ENCODE assay signal across 3 cellular contexts in genomic region chr3:132444333-132444732, GRCh38.
TF ChIP-seq lines count a peak whose summit lies in the region.

No MANE protein-coding gene starts in this region.

TF ChIP-seq in IMR-90, 13 proteins besides CTCF, POLR2A, EP300 and RAD21:
- TF ChIP-seq NFE2L2 (IDR thresholded peaks at IDR 0.05; ENCODE audit: low read depth, low read length) (no peak), CHD1 (IDR thresholded peaks at IDR 0.05; ENCODE audit: low read depth, low read length) (no peak), USF2 (IDR thresholded peaks at IDR 0.05; ENCODE audit: low read depth, low read length) (no peak), CEBPB (IDR thresholded peaks at IDR 0.05; ENCODE audit: low read depth, low read length) (no peak), ELK1 (IDR thresholded peaks at IDR 0.05; ENCODE audit: borderline replicate concordance, low read depth, low read length) (no peak), RFX5 (IDR thresholded peaks at IDR 0.05; ENCODE audit: low read depth, low read length) (no peak), MAZ (IDR thresholded peaks at IDR 0.05; ENCODE audit: borderline replicate concordance, low read depth, low read length) (no peak), SMC3 (IDR thresholded peaks at IDR 0.05; ENCODE audit: low read depth, low read length) (no peak), MAFK (IDR thresholded peaks at IDR 0.05; ENCODE audit: low read depth, low read length) (no peak), MXI1 (IDR thresholded peaks at IDR 0.05; ENCODE audit: borderline replicate concordance, low read depth, low read length) (no peak)

TF ChIP-seq in K562, 482 proteins besides CTCF, POLR2A, EP300 and RAD21 (continues in another document):
- TF ChIP-seq ERF (CRISPR knock-in tag; IDR thresholded peaks at IDR 0.05) = no peak
- TF ChIP-seq ZNF584 (CRISPR knock-in tag; IDR thresholded peaks at IDR 0.05; ENCODE audit: low read depth) = no peak
- TF ChIP-seq ZNF277 (CRISPR knock-in tag; IDR thresholded peaks at IDR 0.05; ENCODE audit: borderline replicate concordance) = no peak
- no peak for TF ChIP-seq TSC22D4 (tag; IDR thresholded peaks at IDR 0.05)
- no peak for TF ChIP-seq ARID3B (CRISPR knock-in tag; IDR thresholded peaks at IDR 0.05; ENCODE audit: borderline replicate concordance)
- TF ChIP-seq POU5F1 (IDR thresholded peaks at IDR 0.05; ENCODE audit: borderline replicate concordance, low read depth, low read length, partially characterized antibody) = no peak
- TF ChIP-seq CEBPB (tag; IDR thresholded peaks at IDR 0.05) = no peak
- no peak for TF ChIP-seq ZNF561 (CRISPR knock-in tag; conservative IDR thresholded peaks at IDR 0.05)
- TF ChIP-seq ZNF217 (CRISPR knock-in tag; IDR thresholded peaks at IDR 0.05) = no peak
- TF ChIP-seq MAFF (IDR thresholded peaks at IDR 0.05; ENCODE audit: low read length) = no peak
- TF ChIP-seq ZBTB40 (IDR thresholded peaks at IDR 0.05) = no peak
- TF ChIP-seq ZBTB40 (CRISPR knock-in tag; IDR thresholded peaks at IDR 0.05) = no peak
- no peak for TF ChIP-seq HMG20B (CRISPR knock-in tag; IDR thresholded peaks at IDR 0.05)
- TF ChIP-seq JUN (IDR thresholded peaks at IDR 0.05; ENCODE audit: borderline replicate concordance, low read depth, low read length) = no peak
- no peak for TF ChIP-seq JUN (CRISPR knock-in tag; IDR thresholded peaks at IDR 0.05; ENCODE audit: borderline replicate concordance)
- TF ChIP-seq NFE2L1 (tag; IDR thresholded peaks at IDR 0.05; ENCODE audit: borderline replicate concordance, low read depth) = no peak

TF ChIP-seq in HepG2, 621 proteins besides CTCF, POLR2A, EP300 and RAD21:
- no peak for TF ChIP-seq MXI1 (IDR thresholded peaks at IDR 0.05; ENCODE audit: borderline replicate concordance, low read depth, low read length)
- TF ChIP-seq ESRRA (CRISPR knock-in tag; IDR thresholded peaks at IDR 0.05; ENCODE audit: low read depth) = no peak
- TF ChIP-seq ZMYM3 (CRISPR knock-in tag; IDR thresholded peaks at IDR 0.05) = no peak
- no peak for TF ChIP-seq CREB1 (IDR thresholded peaks at IDR 0.05)
- TF ChIP-seq CREB1 (CRISPR knock-in tag; IDR thresholded peaks at IDR 0.05) = no peak
- TF ChIP-seq HDAC1 (CRISPR knock-in tag; IDR thresholded peaks at IDR 0.05) = no peak
- TF ChIP-seq GPN1 (CRISPR knock-in tag; IDR thresholded peaks at IDR 0.05; ENCODE audit: borderline replicate concordance) = no peak
- no peak for TF ChIP-seq NFYB (CRISPR knock-in tag; IDR thresholded peaks at IDR 0.05)
- no peak for TF ChIP-seq ZNF687 (CRISPR knock-in tag; IDR thresholded peaks at IDR 0.05)
- TF ChIP-seq SMARCE1 (IDR thresholded peaks at IDR 0.05; ENCODE audit: borderline replicate concordance) = no peak
- no peak for TF ChIP-seq SRF (IDR thresholded peaks at IDR 0.05; ENCODE audit: low read depth, low read length)
- TF ChIP-seq ZNF180 (CRISPR knock-in tag; IDR thresholded peaks at IDR 0.05; ENCODE audit: borderline replicate concordance, low read depth) = no peak
- TF ChIP-seq USF2 (IDR thresholded peaks at IDR 0.05; ENCODE audit: low read depth, low read length) = no peak
- TF ChIP-seq USF2 (CRISPR knock-in tag; IDR thresholded peaks at IDR 0.05; ENCODE audit: borderline replicate concordance) = no peak
- TF ChIP-seq SRSF1 (optimal IDR thresholded peaks at IDR 0.05; ENCODE audit: low read depth, low read length) = no peak
- TF ChIP-seq HDAC2 (CRISPR knock-in tag; IDR thresholded peaks at IDR 0.05) = no peak
- no peak for TF ChIP-seq ZNF512B (CRISPR knock-in tag; IDR thresholded peaks at IDR 0.05; ENCODE audit: borderline replicate concordance)
- TF ChIP-seq RERE (CRISPR knock-in tag; IDR thresholded peaks at IDR 0.05; ENCODE audit: low read depth) = no peak
- TF ChIP-seq ZNF737 (CRISPR knock-in tag; IDR thresholded peaks at IDR 0.05; ENCODE audit: borderline replicate concordance) = no peak
- TF ChIP-seq SALL1 (CRISPR knock-in tag; IDR thresholded peaks at IDR 0.05) = no peak
